24 cellular contexts compared by ENCODE assay signal in genomic region chr1:213723187-213723586, GRCh38.
"Had no signal": no experiment of that assay in that cellular context is flagged by ENCODE, and none has a peak within 500 bp of the region (broad histone marks: within the 10 kb centered on the region; RNA-seq: fewer than 3 reads in every experiment).

No MANE protein-coding gene starts in this region.

- H3K27ac ChIP-seq: breast epithelium, Peyer's patch, RWPE1, SJCRH30 had no signal

- H3K4me3 ChIP-seq: breast epithelium, Peyer's patch, SJCRH30 had no signal

- ATAC-seq: activated CD8-positive, alpha-beta T cell treated with anti-CD3 and anti-CD28 coated beads, Interleukin-2, amount 10 ng/mL, durations not matched to agents 7 days and 5 days had no signal

- H3K27me3 ChIP-seq: breast epithelium, Peyer's patch, SJCRH30 had no signal

- H3K27ac Mint-ChIP-seq: activated CD8-positive, alpha-beta T cell treated with anti-CD3 and anti-CD28 coated beads, Interleukin-2, amount 10 ng/mL, durations not matched to agents 7 days and 5 days; activated naive CD4-positive, alpha-beta T cell treated with anti-CD3 and anti-CD28 coated beads, Interleukin-2, amount 50 U/mL, for 24 hours; T-helper 1 cell treated with Interleukin-12 subunit alpha and Interleukin-12 subunit beta and Interleukin-4 antibody, amounts not matched to agents 30 μg/mL and 1 μg/mL, for 36 hours had no signal

- H3K4me1 ChIP-seq: breast epithelium, Peyer's patch had no signal

- H3K9ac ChIP-seq: SK-N-SH had no signal

- H3K36me3 Mint-ChIP-seq: activated naive CD4-positive, alpha-beta T cell treated with anti-CD3 and anti-CD28 coated beads, Interleukin-2, amount 50 U/mL, for 24 hours had no signal

- H3K4me2 ChIP-seq: SK-N-SH had no signal

- H3K9me3 ChIP-seq: breast epithelium, Peyer's patch, SJCRH30, SK-N-SH had no signal

- H3K4me3 Mint-ChIP-seq: activated CD8-positive, alpha-beta T cell treated with anti-CD3 and anti-CD28 coated beads, Interleukin-2, amount 10 ng/mL, durations not matched to agents 7 days and 5 days; activated naive CD4-positive, alpha-beta T cell treated with anti-CD3 and anti-CD28 coated beads, Interleukin-2, amount 50 U/mL, for 24 hours; T-helper 1 cell treated with Interleukin-12 subunit alpha and Interleukin-12 subunit beta and Interleukin-4 antibody, amounts not matched to agents 30 μg/mL and 1 μg/mL, for 36 hours had no signal

- DNase-seq: activated CD4-positive, alpha-beta T cell treated with anti-CD3 and anti-CD28 coated beads for 48 hours; activated CD4-positive, alpha-beta T cell treated with anti-CD3 and anti-CD28 coated beads, Interleukin-2, amount 50 U/mL, for 4 hours; activated CD4-positive, CD25-positive, alpha-beta regulatory T cell treated with anti-CD3 and anti-CD28 coated beads, Interleukin-2, amount 50 U/mL, for 72 hours; activated CD8-positive, alpha-beta memory T cell treated with anti-CD3 and anti-CD28 coated beads, Interleukin-2, amount 50 U/mL, for 48 hours; activated CD8-positive, alpha-beta T cell treated with anti-CD3 and anti-CD28 coated beads, Interleukin-2, amount 10 ng/mL, durations not matched to agents 7 days and 5 days; activated T-cell treated with anti-CD3 and anti-CD28 coated beads, Interleukin-2, amount 50 U/mL, for 1 hour; aorta; central memory CD4-positive, alpha-beta T cell; KG1; NCI-H1092 treated with DMSO at 0.1 percent for 48 hours; NCI-H1436; NCI-H1694 treated with DMSO at 0.1 percent for 48 hours; NCI-H2029 treated with DMSO at 0.1 percent for 48 hours; NCI-H345; NCI-H510A; NCI-H526 treated with DMSO at 0.1 percent for 48 hours; Peyer's patch; Right ventricle myocardium superior; SJCRH30; SK-N-SH had no signal

- H3K27me3 Mint-ChIP-seq: activated naive CD4-positive, alpha-beta T cell treated with anti-CD3 and anti-CD28 coated beads, Interleukin-2, amount 50 U/mL, for 24 hours had no signal

- H3K9me3 Mint-ChIP-seq: T-helper 1 cell treated with Interleukin-12 subunit alpha and Interleukin-12 subunit beta and Interleukin-4 antibody, amounts not matched to agents 30 μg/mL and 1 μg/mL, for 36 hours had no signal

- H3K36me3 ChIP-seq: breast epithelium, Peyer's patch had no signal
